Comparison of ENCODE assay signal across 16 cellular contexts in genomic region chr12:8181271-8181670, GRCh38. TPM values are rescaled to one million over a fixed set of nuclear protein-coding genes. Genes with fewer than 3 reads are reported as not detected.
DNase-seq lines count a peak whose midpoint lies in the region; ATAC-seq, FAIRE-seq and TF ChIP-seq lines count a peak whose summit lies in the region.
"Not testable (repeated sequence)": the region's sequence is repeated elsewhere in the genome, so short reads cannot be mapped to it uniquely, and the experiment has no call there.
"Had no signal": no experiment of that assay in that cellular context is flagged by ENCODE, and none has a peak within 500 bp of the region (broad histone marks: within the 10 kb centered on the region; RNA-seq: fewer than 3 reads in every experiment).

No MANE protein-coding gene starts in this region.

- CTCF ChIA-PET in A549 (lab: Yijun Ruan, JAX) (interaction anchor here (0.8 to 1.1 kb wide), 2 partner anchors 50 to 72 kb away, joined by 4 to 5 read pairs; no protein-coding TSS in a partner anchor), SK-N-SH (lab: Yijun Ruan, JAX) (interaction anchor here (0.8 kb wide), 1 partner anchor 72 kb away, joined by 3 read pairs; no protein-coding TSS in a partner anchor)
- CTCF ChIA-PET in activated CD8-positive, alpha-beta T cell treated with anti-CD3 and anti-CD28 coated beads for 36 hours (lab: Charles Lee): interaction anchor here (1.7 kb wide), 1 partner anchor 51 kb away, joined by 5 read pairs; no protein-coding TSS in a partner anchor
- CTCF ChIA-PET in naive thymus-derived CD4-positive, alpha-beta T cell (lab: Charles Lee): interaction anchor here (0.7 to 1.0 kb wide), 2 partner anchors 31 to 51 kb away, joined by 3 read pairs; no protein-coding TSS in a partner anchor

- FAIRE-seq in A549 (lab: Jason Lieb, UNC): not testable (repeated sequence)

- H3K4me1 ChIP-seq in A549; SK-N-SH (ENCODE audit: control insufficient read depth in 1 of 2, insufficient read depth in 2 of 2, low read depth in 1 of 2, low read length in 1 of 2); endocrine pancreas (ENCODE audit: control insufficient read depth, insufficient read depth, low read length); naive thymus-derived CD4-positive, alpha-beta T cell (ENCODE audit: control insufficient read depth in 2 of 2, insufficient read depth in 2 of 2, low read length in 2 of 2); sigmoid colon: not testable (repeated sequence)
- peaks cover 10% of the 10 kb centered on the region for H3K4me1 ChIP-seq in DND-41 (ENCODE audit: insufficient read depth, low read length)

- H3K36me3 Mint-ChIP-seq in activated CD8-positive, alpha-beta T cell treated with anti-CD3 and anti-CD28 coated beads for 36 hours (ENCODE audit: low read depth); activated naive CD8-positive, alpha-beta T cell treated with anti-CD3 and anti-CD28 coated beads for 36 hours; naive thymus-derived CD4-positive, alpha-beta T cell: not testable (repeated sequence)

- H3K27me3 Mint-ChIP-seq in activated CD8-positive, alpha-beta T cell treated with anti-CD3 and anti-CD28 coated beads for 36 hours; activated naive CD8-positive, alpha-beta T cell treated with anti-CD3 and anti-CD28 coated beads for 36 hours; naive thymus-derived CD4-positive, alpha-beta T cell: not testable (repeated sequence)

- H4K20me1 ChIP-seq in DND-41 (ENCODE audit: insufficient read depth, low read length); SK-N-SH (ENCODE audit: insufficient read depth): not testable (repeated sequence)

- not testable (repeated sequence) for H3K9ac ChIP-seq in DND-41 (ENCODE audit: low read depth, low read length); SK-N-SH; endocrine pancreas (ENCODE audit: control insufficient read depth, insufficient read depth, low read length)

- not testable (repeated sequence) for H3K9me2 ChIP-seq in SK-N-SH

- not testable (repeated sequence) for H3K4me3 ChIP-seq in A549; naive thymus-derived CD4-positive, alpha-beta T cell (ENCODE audit: low read length); sigmoid colon
- 0 out of 4 replicates have a peak overlapping the region, but pooled peaks of 1 of the 2 experiments have one; percentile 64 for H3K4me3 ChIP-seq in DND-41 (ENCODE audit: low read depth in 1 of 2, low read length in 2 of 2)
- peak overlapping the region in 1 of 2 experiments; percentile 73; a peak in 3 of 4 replicates for H3K4me3 ChIP-seq in SK-N-SH (ENCODE audit: low read depth in 2 of 2, low read length in 1 of 2)
- peak overlapping the region; percentile 34 for H3K4me3 ChIP-seq in endocrine pancreas (ENCODE audit: control insufficient read depth, insufficient read depth, low read length)

- TF ChIP-seq RAD21 in A549 (conservative IDR thresholded peaks at IDR 0.05 in 1 of 2, IDR thresholded peaks at IDR 0.05 in 1 of 2); SK-N-SH (IDR thresholded peaks at IDR 0.05; ENCODE audit: low read length): not testable (repeated sequence)

- H3K27ac Mint-ChIP-seq in activated CD8-positive, alpha-beta T cell treated with anti-CD3 and anti-CD28 coated beads for 36 hours; activated naive CD8-positive, alpha-beta T cell treated with anti-CD3 and anti-CD28 coated beads for 36 hours: not testable (repeated sequence)
- peak overlapping the region in 7 of 9 donors; percentile 25 to 84 (median 65) for H3K27ac Mint-ChIP-seq in naive thymus-derived CD4-positive, alpha-beta T cell

- not testable (repeated sequence) for TF ChIP-seq POLR2A in A549 (IDR thresholded peaks at IDR 0.05; ENCODE audit: low read length); sigmoid colon (IDR thresholded peaks at IDR 0.05)

- not testable (repeated sequence) for TF ChIP-seq EP300 in A549 (IDR thresholded peaks at IDR 0.05); SK-N-SH (IDR thresholded peaks at IDR 0.05; ENCODE audit: borderline replicate concordance in 1 of 2, low read depth in 1 of 2, low read length in 1 of 2); sigmoid colon (IDR thresholded peaks at IDR 0.05)

- H3K4me2 ChIP-seq in A549 (peak overlapping the region; percentile 72), DND-41 (ENCODE audit: insufficient read depth, low read length) (peak overlapping the region; percentile 67), SK-N-SH (peak overlapping the region; percentile 83)

- H3K4me3 Mint-ChIP-seq in activated CD8-positive, alpha-beta T cell treated with anti-CD3 and anti-CD28 coated beads for 36 hours: peak overlapping the region; percentile 65
- H3K4me3 Mint-ChIP-seq in activated naive CD8-positive, alpha-beta T cell treated with anti-CD3 and anti-CD28 coated beads for 36 hours: peak overlapping the region; percentile 77
- H3K4me3 Mint-ChIP-seq in naive thymus-derived CD4-positive, alpha-beta T cell: peak overlapping the region; percentile 24 to 82 (median 74)

- intact Hi-C loops in activated CD8-positive, alpha-beta T cell treated with anti-CD3 and anti-CD28 coated beads for 36 hours (cut with micrococcal nuclease); sigmoid colon (cut with DNase I): not testable (repeated sequence)
- intact Hi-C loops in naive thymus-derived CD4-positive, alpha-beta T cell (cut with micrococcal nuclease): loop anchor here (2.0 kb wide), 2 partner anchors 62 to 72 kb away; no protein-coding TSS in a partner anchor

- POLR2A ChIA-PET in A549 (lab: Yijun Ruan, JAX); SK-N-SH (lab: Yijun Ruan, JAX); activated CD8-positive, alpha-beta T cell treated with anti-CD3 and anti-CD28 coated beads for 36 hours (lab: Charles Lee); naive thymus-derived CD4-positive, alpha-beta T cell (lab: Charles Lee): not testable (repeated sequence)

- H3F3A ChIP-seq in SK-N-SH (replicated peaks; ENCODE audit: insufficient read depth): not testable (repeated sequence)

- H3K27ac ChIP-seq in A549; DND-41 (ENCODE audit: low read length); SK-N-SH (ENCODE audit: low read depth in 2 of 2, low read length in 1 of 2); naive thymus-derived CD4-positive, alpha-beta T cell (ENCODE audit: low read depth, low read length): not testable (repeated sequence)
- H3K27ac ChIP-seq in sigmoid colon: peak overlapping the region; percentile 7 to 52 (median 26)

- H3K79me2 ChIP-seq in DND-41 (ENCODE audit: insufficient read depth, low read length); SK-N-SH (ENCODE audit: insufficient read depth): not testable (repeated sequence)

- H3K9me3 ChIP-seq in A549; DND-41 (ENCODE audit: insufficient read depth, low read length, severe bottlenecking); SK-N-SH; endocrine pancreas (ENCODE audit: control insufficient read depth, low read length); naive thymus-derived CD4-positive, alpha-beta T cell (ENCODE audit: control insufficient read depth in 2 of 3, low read length in 3 of 3); sigmoid colon: not testable (repeated sequence)

- not testable (repeated sequence) for TF ChIP-seq CTCF in A549 (IDR thresholded peaks at IDR 0.05); DND-41 (IDR thresholded peaks at IDR 0.05; ENCODE audit: borderline replicate concordance, extremely low read depth, low read length, poor library complexity, severe bottlenecking); SK-N-SH (IDR thresholded peaks at IDR 0.05); activated CD8-positive, alpha-beta T cell treated with anti-CD3 and anti-CD28 coated beads for 36 hours (IDR thresholded peaks at IDR 0.05); sigmoid colon (IDR thresholded peaks at IDR 0.05)

- H2AFZ ChIP-seq in DND-41 (ENCODE audit: low read depth, low read length); SK-N-SH (ENCODE audit: low read depth): not testable (repeated sequence)

- not testable (repeated sequence) for ATAC-seq in A549; DND-41 (ENCODE audit: insufficient read depth, low read depth); activated CD8-positive, alpha-beta T cell treated with anti-CD3 and anti-CD28 coated beads for 36 hours; naive thymus-derived CD4-positive, alpha-beta T cell

- H3K36me3 ChIP-seq in DND-41 (ENCODE audit: insufficient read depth, low read length); SK-N-SH (replicated peaks in 1 of 2; ENCODE audit: control insufficient read depth in 1 of 2, insufficient read depth in 2 of 2, low read length in 1 of 2); endocrine pancreas (ENCODE audit: control insufficient read depth, insufficient read depth, low read length); naive thymus-derived CD4-positive, alpha-beta T cell (ENCODE audit: control insufficient read depth in 2 of 3, insufficient read depth in 3 of 3, low read length in 3 of 3); sigmoid colon: not testable (repeated sequence)

- H3K4me1 Mint-ChIP-seq in activated CD8-positive, alpha-beta T cell treated with anti-CD3 and anti-CD28 coated beads for 36 hours (ENCODE audit: low read depth): peaks cover 10% of the 10 kb centered on the region
- H3K4me1 Mint-ChIP-seq in activated naive CD8-positive, alpha-beta T cell treated with anti-CD3 and anti-CD28 coated beads for 36 hours: peaks cover 12% of the 10 kb centered on the region
- peaks cover 2 to 19% (median 17%) of the 10 kb centered on the region in 7 donors for H3K4me1 Mint-ChIP-seq in naive thymus-derived CD4-positive, alpha-beta T cell

- H3K9me3 Mint-ChIP-seq in activated CD8-positive, alpha-beta T cell treated with anti-CD3 and anti-CD28 coated beads for 36 hours; activated naive CD8-positive, alpha-beta T cell treated with anti-CD3 and anti-CD28 coated beads for 36 hours; naive thymus-derived CD4-positive, alpha-beta T cell: not testable (repeated sequence)

- not testable (repeated sequence) for H3K27me3 ChIP-seq in DND-41 (ENCODE audit: insufficient read depth, low read length, poor library complexity); SK-N-SH (ENCODE audit: insufficient read depth); endocrine pancreas (ENCODE audit: control insufficient read depth, insufficient read depth, low read length); naive thymus-derived CD4-positive, alpha-beta T cell (ENCODE audit: control insufficient read depth in 2 of 2, insufficient read depth in 2 of 2, low read length in 2 of 2); sigmoid colon

- DNase-seq in A549 (ENCODE audit: low read depth in 1 of 2, low spot score in 1 of 2); SK-N-SH; activated CD8-positive, alpha-beta T cell treated with anti-CD3 and anti-CD28 coated beads for 36 hours; activated naive CD8-positive, alpha-beta T cell treated with anti-CD3 and anti-CD28 coated beads for 36 hours; naive thymus-derived CD4-positive, alpha-beta T cell; sigmoid colon: not testable (repeated sequence)
- peak; percentile 14 for DNase-seq in DND-41

RNA-seq across cellular contexts. Expression of gene ZNF705A, which starts 24.5 kb away (rescaled TPM):
- polyA plus RNA-seq in A549 (2011; rRNA removed): not detected in 2 replicates
- not detected in 2 replicates for polyA plus RNA-seq in A549 (2012; cell fraction: cytosol; rRNA removed)
- polyA plus RNA-seq in A549 (2012; cell fraction: nucleus; rRNA removed): not detected in 2 replicates
- polyA plus RNA-seq in A549 (2017; fragmentation: RNase III; extraction: RNeasy Plus Mini Kit Qiagen cat#74134 plus additional on column Dnase treatment): not detected in 3 replicates
- polyA minus RNA-seq in A549 (2011; rRNA and poly(A)+ RNA removed): not detected in 2 replicates
- polyA plus RNA-seq in SK-N-SH (2012; rRNA removed): not detected in 2 replicates
- polyA plus RNA-seq in SK-N-SH (2012; cell fraction: cytosol; rRNA removed): not detected in 2 replicates
- polyA plus RNA-seq in SK-N-SH (2012; cell fraction: nucleus; rRNA removed): 0.04 TPM in 1 of 2 replicates, not detected in the other
- total RNA-seq in activated CD8-positive, alpha-beta T cell treated with anti-CD3 and anti-CD28 coated beads for 36 hours: not detected
- total RNA-seq in activated naive CD8-positive, alpha-beta T cell treated with anti-CD3 and anti-CD28 coated beads for 36 hours: not detected
- under 1 TPM in 1 of 5 experiments, not detected in 4; 0.12 TPM for total RNA-seq in naive thymus-derived CD4-positive, alpha-beta T cell
- not detected for polyA plus RNA-seq in naive thymus-derived CD4-positive, alpha-beta T cell
- total RNA-seq in sigmoid colon: not detected
- polyA plus RNA-seq in sigmoid colon: not detected
- total RNA-seq: cardiac septum, fibroblast of villous mesenchyme, left cardiac atrium, right lobe of liver, SJCRH30, upper lobe of left lung had no signal
- polyA plus RNA-seq: heart left ventricle had no signal

RNA-seq across cellular contexts. Expression of gene FAM90A1, which starts 46.1 kb away (rescaled TPM):
- polyA plus RNA-seq in A549 (2011; rRNA removed) (0.03 and 0.04 TPM in 2 replicates), A549 (2017; fragmentation: RNase III; extraction: RNeasy Plus Mini Kit Qiagen cat#74134 plus additional on column Dnase treatment) (0.07 TPM in 1 of 3 replicates, not detected in the others), SK-N-SH (2012; rRNA removed) (not detected in 2 replicates), sigmoid colon (under 1 TPM in 1 of 3 donors, not detected in 2; 0.41 TPM)
- polyA plus RNA-seq in A549 (2012; cell fraction: cytosol; rRNA removed): 0.04 TPM in 2 replicates
- 0.12 and 0.24 TPM in 2 replicates for polyA plus RNA-seq in A549 (2012; cell fraction: nucleus; rRNA removed)
- polyA minus RNA-seq in A549 (2011; rRNA and poly(A)+ RNA removed): not detected in 2 replicates
- polyA plus RNA-seq in SK-N-SH (2012; cell fraction: cytosol; rRNA removed): not detected in 2 replicates
- 0.02 and 0.04 TPM in 2 replicates for polyA plus RNA-seq in SK-N-SH (2012; cell fraction: nucleus; rRNA removed)
- total RNA-seq in activated CD8-positive, alpha-beta T cell treated with anti-CD3 and anti-CD28 coated beads for 36 hours: under 1 TPM; 0.13 to 0.27 TPM
- total RNA-seq in activated naive CD8-positive, alpha-beta T cell treated with anti-CD3 and anti-CD28 coated beads for 36 hours: under 1 TPM; 0.40 to 0.41 TPM
- total RNA-seq in naive thymus-derived CD4-positive, alpha-beta T cell: under 1 TPM in 3 of 5 experiments, not detected in 2; 0.15 to 0.59 (median 0.37) TPM
- polyA plus RNA-seq in naive thymus-derived CD4-positive, alpha-beta T cell: not detected
- under 1 TPM in 2 of 4 donors, not detected in 2; 0.28 to 0.33 TPM for total RNA-seq in sigmoid colon
- total RNA-seq: cardiac septum, dermis microvascular lymphatic vessel endothelial cell, fibroblast of villous mesenchyme had no signal

RNA-seq across cellular contexts. Expression of gene CLEC4A, which starts 57.9 kb away (rescaled TPM):
- polyA plus RNA-seq in A549 (2011; rRNA removed) (0.27 and 0.44 TPM in 2 replicates), A549 (2017; fragmentation: RNase III; extraction: RNeasy Plus Mini Kit Qiagen cat#74134 plus additional on column Dnase treatment) (0.17 TPM in 1 of 3 replicates, not detected in the others), SK-N-SH (2012; rRNA removed) (0.44 and 0.67 TPM in 2 replicates), sigmoid colon (1 to 10 TPM; 3.7 to 5.5 (median 4.8) TPM)
- polyA plus RNA-seq in A549 (2012; cell fraction: cytosol; rRNA removed): 0.21 TPM in 1 of 2 replicates, not detected in the other
- 0.25 and 0.51 TPM in 2 replicates for polyA plus RNA-seq in A549 (2012; cell fraction: nucleus; rRNA removed)
- not detected in 2 replicates for polyA minus RNA-seq in A549 (2011; rRNA and poly(A)+ RNA removed)
- 0.07 and 0.21 TPM in 2 replicates for polyA plus RNA-seq in SK-N-SH (2012; cell fraction: cytosol; rRNA removed)
- polyA plus RNA-seq in SK-N-SH (2012; cell fraction: nucleus; rRNA removed): 1.7 and 3.0 TPM in 2 replicates
- 1 to 10 TPM in 1 of 2 experiments, under 1 TPM in 1; 0.98 to 2.0 TPM for total RNA-seq in activated CD8-positive, alpha-beta T cell treated with anti-CD3 and anti-CD28 coated beads for 36 hours
- total RNA-seq in activated naive CD8-positive, alpha-beta T cell treated with anti-CD3 and anti-CD28 coated beads for 36 hours: under 1 TPM in 1 of 2 experiments, not detected in 1; 0.28 TPM
- total RNA-seq in naive thymus-derived CD4-positive, alpha-beta T cell: 10 to 100 TPM in 1 of 5 experiments, 1 to 10 TPM in 2, under 1 TPM in 2; 0.30 to 25.8 (median 1.3) TPM
- polyA plus RNA-seq in naive thymus-derived CD4-positive, alpha-beta T cell: 1 to 10 TPM in 1 of 2 donors, under 1 TPM in 1; 0.59 to 2.1 TPM
- total RNA-seq in sigmoid colon: 1 to 10 TPM in 3 of 4 donors, under 1 TPM in 1; 0.49 to 3.4 (median 2.2) TPM
- total RNA-seq: dermis microvascular lymphatic vessel endothelial cell had no signal
